10 cellular contexts compared by ENCODE assay signal in genomic region chr4:128853741-128854140, GRCh38. TPM values are rescaled to one million over a fixed set of nuclear protein-coding genes. Genes with fewer than 3 reads are reported as not detected.
DNase-seq lines count a peak whose midpoint lies in the region; ATAC-seq lines count a peak whose summit lies in the region.
"Had no signal": no experiment of that assay in that cellular context is flagged by ENCODE, and none has a peak within 500 bp of the region (broad histone marks: within the 10 kb centered on the region; RNA-seq: fewer than 3 reads in every experiment).

No MANE protein-coding gene starts in this region.

- no peak overlapping the region for H3K4me3 Mint-ChIP-seq in activated naive CD4-positive, alpha-beta T cell treated with anti-CD3 and anti-CD28 coated beads for 36 hours
- no peak overlapping the region for H3K4me3 Mint-ChIP-seq in activated CD4-positive, alpha-beta memory T cell treated with anti-CD3 and anti-CD28 coated beads, Interleukin-2, amount 10 ng/mL, durations not matched to agents 7 days and 5 days
- peak overlapping the region; percentile 65 to 88 (median 74) for H3K4me3 Mint-ChIP-seq in immature natural killer cell
- no peak overlapping the region for H3K4me3 Mint-ChIP-seq in stimulated activated memory B cell treated with anti-CD40 and anti-IgM and Interleukin-4, amounts not matched to agents 10 μg/mL and 1 μg/mL and 100 μg/mL, for 72 hours

- H3K27me3 Mint-ChIP-seq in activated naive CD4-positive, alpha-beta T cell treated with anti-CD3 and anti-CD28 coated beads for 36 hours (ENCODE audit: low read depth) = no peaks in the 10 kb centered on the region
- no peaks in the 10 kb centered on the region for H3K27me3 Mint-ChIP-seq in activated CD4-positive, alpha-beta memory T cell treated with anti-CD3 and anti-CD28 coated beads, Interleukin-2, amount 10 ng/mL, durations not matched to agents 7 days and 5 days
- H3K27me3 Mint-ChIP-seq in immature natural killer cell (ENCODE audit: low read depth in 3 of 3) = peaks cover 0 to 2% (median 0%) of the 10 kb centered on the region in 3 donors
- H3K27me3 Mint-ChIP-seq in stimulated activated memory B cell treated with anti-CD40 and anti-IgM and Interleukin-4, amounts not matched to agents 10 μg/mL and 1 μg/mL and 100 μg/mL, for 72 hours = no peaks in the 10 kb centered on the region

- no peaks in the 10 kb centered on the region for H3K9me3 Mint-ChIP-seq in activated naive CD4-positive, alpha-beta T cell treated with anti-CD3 and anti-CD28 coated beads for 36 hours
- H3K9me3 Mint-ChIP-seq in activated CD4-positive, alpha-beta memory T cell treated with anti-CD3 and anti-CD28 coated beads, Interleukin-2, amount 10 ng/mL, durations not matched to agents 7 days and 5 days = no peaks in the 10 kb centered on the region
- H3K9me3 Mint-ChIP-seq in immature natural killer cell = no peaks in the 10 kb centered on the region
- H3K9me3 Mint-ChIP-seq in stimulated activated memory B cell treated with anti-CD40 and anti-IgM and Interleukin-4, amounts not matched to agents 10 μg/mL and 1 μg/mL and 100 μg/mL, for 72 hours = no peaks in the 10 kb centered on the region

- POLR2A ChIA-PET in activated CD4-positive, alpha-beta memory T cell treated with anti-CD3 and anti-CD28 coated beads, Interleukin-2, amount 10 ng/mL, durations not matched to agents 7 days and 5 days (lab: Charles Lee) = interaction anchor here (0.8 to 3.9 kb wide), 6 partner anchors 9 to 44 kb away, joined by 3 to 35 read pairs (median 3); no protein-coding TSS in a partner anchor

- ATAC-seq in stimulated activated memory B cell treated with anti-CD40 and anti-IgM and Interleukin-4, amounts not matched to agents 10 μg/mL and 1 μg/mL and 100 μg/mL, for 72 hours = no peak
- ATAC-seq in HG02840 (IDR thresholded peaks at IDR 0.05; ENCODE audit: low FRiP score, unreplicated experiment) = no peak
- no peak for ATAC-seq in GM18861 (IDR thresholded peaks at IDR 0.05; ENCODE audit: unreplicated experiment)

- intact Hi-C loops in activated naive CD4-positive, alpha-beta T cell treated with anti-CD3 and anti-CD28 coated beads for 36 hours (cut with micrococcal nuclease) = loop anchor here (1.0 to 5.0 kb wide), 2 partner anchors 9 to 971 kb away; partner anchors contain the start of gene PLK4

- no peak for DNase-seq in activated naive CD4-positive, alpha-beta T cell treated with anti-CD3 and anti-CD28 coated beads for 36 hours
- no peak for DNase-seq in activated naive CD4-positive, alpha-beta T cell treated with anti-CD3 and anti-CD28 coated beads, Interleukin-2, amount 50 U/mL, for 16 hours
- DNase-seq in activated CD4-positive, alpha-beta memory T cell treated with anti-CD3 and anti-CD28 coated beads, Interleukin-2, amount 10 ng/mL, durations not matched to agents 7 days and 5 days = no peak
- DNase-seq in immature natural killer cell = peak in 1 of 3 donors; percentile 6
- no peak for DNase-seq in T-helper 9 cell
- DNase-seq: ovary, SJCRH30 had no signal

- CTCF ChIA-PET in activated naive CD4-positive, alpha-beta T cell treated with anti-CD3 and anti-CD28 coated beads for 36 hours (lab: Charles Lee) = interaction anchor here (2.4 kb wide), 1 partner anchor 9 kb away, joined by 6 read pairs; no protein-coding TSS in a partner anchor
- CTCF ChIA-PET in activated CD4-positive, alpha-beta memory T cell treated with anti-CD3 and anti-CD28 coated beads, Interleukin-2, amount 10 ng/mL, durations not matched to agents 7 days and 5 days (lab: Charles Lee) = interaction anchor here (0.7 to 2.0 kb wide), 3 partner anchors 9 to 41 kb away, joined by 3 to 15 read pairs (median 9); no protein-coding TSS in a partner anchor

- H3K36me3 Mint-ChIP-seq in activated naive CD4-positive, alpha-beta T cell treated with anti-CD3 and anti-CD28 coated beads for 36 hours (ENCODE audit: low read depth) = peaks cover 60% of the 10 kb centered on the region
- peaks cover 68% of the 10 kb centered on the region for H3K36me3 Mint-ChIP-seq in activated CD4-positive, alpha-beta memory T cell treated with anti-CD3 and anti-CD28 coated beads, Interleukin-2, amount 10 ng/mL, durations not matched to agents 7 days and 5 days (ENCODE audit: low read depth)
- H3K36me3 Mint-ChIP-seq in immature natural killer cell = peaks cover 31 to 69% (median 39%) of the 10 kb centered on the region in 3 donors
- H3K36me3 Mint-ChIP-seq in stimulated activated memory B cell treated with anti-CD40 and anti-IgM and Interleukin-4, amounts not matched to agents 10 μg/mL and 1 μg/mL and 100 μg/mL, for 72 hours = peaks cover 85% of the 10 kb centered on the region

- peak overlapping the region; percentile 78 for H3K27ac Mint-ChIP-seq in activated naive CD4-positive, alpha-beta T cell treated with anti-CD3 and anti-CD28 coated beads for 36 hours
- H3K27ac Mint-ChIP-seq in activated CD4-positive, alpha-beta memory T cell treated with anti-CD3 and anti-CD28 coated beads, Interleukin-2, amount 10 ng/mL, durations not matched to agents 7 days and 5 days = peak overlapping the region; percentile 78
- peak overlapping the region; percentile 93 to 97 (median 96) for H3K27ac Mint-ChIP-seq in immature natural killer cell
- peak overlapping the region; percentile 87 for H3K27ac Mint-ChIP-seq in stimulated activated memory B cell treated with anti-CD40 and anti-IgM and Interleukin-4, amounts not matched to agents 10 μg/mL and 1 μg/mL and 100 μg/mL, for 72 hours

- H3K4me1 Mint-ChIP-seq in activated naive CD4-positive, alpha-beta T cell treated with anti-CD3 and anti-CD28 coated beads for 36 hours (ENCODE audit: low read depth) = peaks cover 23% of the 10 kb centered on the region
- H3K4me1 Mint-ChIP-seq in activated CD4-positive, alpha-beta memory T cell treated with anti-CD3 and anti-CD28 coated beads, Interleukin-2, amount 10 ng/mL, durations not matched to agents 7 days and 5 days = peaks cover 29% of the 10 kb centered on the region
- H3K4me1 Mint-ChIP-seq in immature natural killer cell = peaks cover 55 to 57% of the 10 kb centered on the region in 2 donors
- H3K4me1 Mint-ChIP-seq in stimulated activated memory B cell treated with anti-CD40 and anti-IgM and Interleukin-4, amounts not matched to agents 10 μg/mL and 1 μg/mL and 100 μg/mL, for 72 hours = peaks cover 20% of the 10 kb centered on the region

RNA-seq across cellular contexts. Expression of gene JADE1, which starts 44.2 kb away (rescaled TPM):
- total RNA-seq in activated naive CD4-positive, alpha-beta T cell treated with anti-CD3 and anti-CD28 coated beads for 36 hours = 10 to 100 TPM; 35.8 to 38.2 TPM
- 10 to 100 TPM; 29.6 to 32.7 TPM for total RNA-seq in activated CD4-positive, alpha-beta memory T cell treated with anti-CD3 and anti-CD28 coated beads, Interleukin-2, amount 10 ng/mL, durations not matched to agents 7 days and 5 days
- polyA plus RNA-seq in immature natural killer cell = 10 to 100 TPM; 31.4 to 49.3 (median 42.0) TPM

Comparison
In these comparisons a context has a peak if more than half of its experiments do, and no peak if none do; other contexts are left out.
1. H3K4me3 Mint-ChIP-seq: peak in immature natural killer cell (5 of 5); none in activated naive CD4-positive, alpha-beta T cell treated with anti-CD3 and anti-CD28 coated beads for 36 hours (single experiment), activated CD4-positive, alpha-beta memory T cell treated with anti-CD3 and anti-CD28 coated beads, Interleukin-2, amount 10 ng/mL, durations not matched to agents 7 days and 5 days (single experiment) and stimulated activated memory B cell treated with anti-CD40 and anti-IgM and Interleukin-4, amounts not matched to agents 10 μg/mL and 1 μg/mL and 100 μg/mL, for 72 hours (single experiment).
2. Peak in every context shown above with its lines, with median percentiles within 50 percentile points of each other: H3K27ac Mint-ChIP-seq.